Comparison of ENCODE assay signal across 8 cellular contexts in genomic region chr17:68512247-68512966, GRCh38. TPM values are rescaled to one million over a fixed set of nuclear protein-coding genes. Genes with fewer than 3 reads are reported as not detected.
DNase-seq lines count a peak whose midpoint lies in the region; ATAC-seq and TF ChIP-seq lines count a peak whose summit lies in the region.

Gene PRKAR1A, plus strand, starts transcription at chr17:68512430. Its CDS starts 2,970 bp downstream, at chr17:68515400.

- peak within 1 kb of the TSS; percentile 95 for H3K9ac ChIP-seq in rectal smooth muscle tissue (ENCODE audit: low read length)

- no peak for TF ChIP-seq CTCF in hepatocyte (IDR thresholded peaks at IDR 0.05; ENCODE audit: poor library complexity)
- no peak for TF ChIP-seq CTCF in vagina (IDR thresholded peaks at IDR 0.05)

- intact Hi-C loops in vagina (cut with DNase I), result no loop called here

- H3K4me3 ChIP-seq in hepatocyte, result peak within 1 kb of the TSS; percentile 71
- H3K4me3 ChIP-seq in rectal smooth muscle tissue (ENCODE audit: low read length), result peak within 1 kb of the TSS; percentile 87
- peak within 1 kb of the TSS; percentile 71 to 82 for H3K4me3 ChIP-seq in vagina

- 1% methylated on average over 42 of the region's 81 CpGs for WGBS in hepatocyte (ENCODE audit: low lambda C conversion rate, missing lambda C conversion rate)

- H3K27me3 ChIP-seq in hepatocyte (no peaks in the 10 kb centered on the region), rectal smooth muscle tissue (ENCODE audit: control insufficient read depth, insufficient read depth, low read length) (no peaks in the 10 kb centered on the region), vagina (no peaks in the 10 kb centered on the region)

- H3K9me2 ChIP-seq in hepatocyte (replicated peaks; ENCODE audit: insufficient read depth), result no peaks in the 10 kb centered on the region

- TF ChIP-seq POLR2A in vagina (IDR thresholded peaks at IDR 0.05), result peak in 1 of 2 donors; percentile 94

- no peaks in the 10 kb centered on the region for H3K36me3 ChIP-seq in hepatocyte (replicated peaks; ENCODE audit: insufficient read depth, low read depth)
- H3K36me3 ChIP-seq in rectal smooth muscle tissue (ENCODE audit: control insufficient read depth, insufficient read depth, low read length), result peaks cover 5% of the 10 kb centered on the region
- peaks cover 0 to 15% of the 10 kb centered on the region in 2 donors for H3K36me3 ChIP-seq in vagina

- peaks cover 38% of the 10 kb centered on the region for H4K20me1 ChIP-seq in hepatocyte (ENCODE audit: insufficient read depth, poor library complexity, severe bottlenecking)

- peak within 1 kb of the TSS; percentile 84 for H3K4me2 ChIP-seq in hepatocyte

- H3K9me3 ChIP-seq in hepatocyte (ENCODE audit: low read depth) (no peaks in the 10 kb centered on the region), vagina (no peaks in the 10 kb centered on the region)

- DNase-seq in NCI-H2081 treated with DMSO at 0.1 percent for 48 hours (lab: John Stamatoyannopoulos, UW) (peak; percentile 86), T1000 (lab: John Stamatoyannopoulos, UW) (peak; percentile 83), astrocyte of the hippocampus (ENCODE audit: low read depth, low spot score) (peak; percentile 98), hepatocyte (ENCODE audit: low spot score) (peak; percentile 97), vagina (ENCODE audit: extremely low spot score in 2 of 2) (no peak)

- H2AFZ ChIP-seq in hepatocyte, result peak within 1 kb of the TSS; percentile 58

- H3K79me2 ChIP-seq in hepatocyte, result peaks cover 48% of the 10 kb centered on the region

- H3K27ac ChIP-seq in hepatocyte, result peak within 1 kb of the TSS; percentile 100
- peak within 1 kb of the TSS; percentile 97 for H3K27ac ChIP-seq in rectal smooth muscle tissue (ENCODE audit: low read depth, low read length)
- H3K27ac ChIP-seq in vagina, result peak within 1 kb of the TSS; percentile 99

- peak; percentile 89 for ATAC-seq in GM18519 (IDR thresholded peaks at IDR 0.05; ENCODE audit: low FRiP score, unreplicated experiment)
- ATAC-seq in HG03045 (IDR thresholded peaks at IDR 0.05; ENCODE audit: unreplicated experiment), result peak; percentile 95

- H3K4me1 ChIP-seq in hepatocyte (ENCODE audit: insufficient read depth), result peaks cover 27% of the 10 kb centered on the region
- peaks cover 21% of the 10 kb centered on the region for H3K4me1 ChIP-seq in rectal smooth muscle tissue (ENCODE audit: control insufficient read depth, insufficient read depth, low read length)
- peaks cover 44% of the 10 kb centered on the region for H3K4me1 ChIP-seq in vagina

RNA-seq across cellular contexts. Expression of gene PRKAR1A, which starts in this region (rescaled TPM):
- total RNA-seq in hepatocyte (253 and 270 TPM in 2 replicates), vagina (186 TPM)
- polyA plus RNA-seq in hepatocyte, result 182 TPM in 2 replicates

Comparison
In these comparisons a context has a peak if more than half of its experiments do, and no peak if none do; other contexts are left out.
1. DNase-seq: peak in NCI-H2081 treated with DMSO at 0.1 percent for 48 hours (single experiment), T1000 (single experiment), astrocyte of the hippocampus (single experiment) and hepatocyte (single experiment); none in vagina (0 of 2).
2. Peak in every context shown above with its lines, with median percentiles within 50 percentile points of each other: H3K27ac ChIP-seq and H3K4me3 ChIP-seq.